Comparison of ENCODE assay signal across 1 cellular context in genomic region chr19:53078668-53079067, GRCh38.
TF ChIP-seq lines count a peak whose summit lies in the region.

No MANE protein-coding gene starts in this region.

TF ChIP-seq in HepG2, 621 proteins besides CTCF, POLR2A, EP300 and RAD21:
- TF ChIP-seq ZNF580 (CRISPR knock-in tag; IDR thresholded peaks at IDR 0.05; ENCODE audit: borderline replicate concordance, low read depth): no peak
- no peak for TF ChIP-seq SUZ12 (IDR thresholded peaks at IDR 0.05; ENCODE audit: low read depth, low read length)
- TF ChIP-seq ZBTB14 (CRISPR knock-in tag; IDR thresholded peaks at IDR 0.05): no peak
- no peak for TF ChIP-seq ZNF382 (CRISPR knock-in tag; IDR thresholded peaks at IDR 0.05; ENCODE audit: borderline replicate concordance)
- no peak for TF ChIP-seq ZFP1 (CRISPR knock-in tag; IDR thresholded peaks at IDR 0.05)
- no peak for TF ChIP-seq TBL1XR1 (IDR thresholded peaks at IDR 0.05; ENCODE audit: borderline replicate concordance, low read length, partially characterized antibody)
TF ChIP-seq in HepG2: peak in this region for 0.
